ENCODE assay signal across 8 cellular contexts in the genomic region with DNA sequence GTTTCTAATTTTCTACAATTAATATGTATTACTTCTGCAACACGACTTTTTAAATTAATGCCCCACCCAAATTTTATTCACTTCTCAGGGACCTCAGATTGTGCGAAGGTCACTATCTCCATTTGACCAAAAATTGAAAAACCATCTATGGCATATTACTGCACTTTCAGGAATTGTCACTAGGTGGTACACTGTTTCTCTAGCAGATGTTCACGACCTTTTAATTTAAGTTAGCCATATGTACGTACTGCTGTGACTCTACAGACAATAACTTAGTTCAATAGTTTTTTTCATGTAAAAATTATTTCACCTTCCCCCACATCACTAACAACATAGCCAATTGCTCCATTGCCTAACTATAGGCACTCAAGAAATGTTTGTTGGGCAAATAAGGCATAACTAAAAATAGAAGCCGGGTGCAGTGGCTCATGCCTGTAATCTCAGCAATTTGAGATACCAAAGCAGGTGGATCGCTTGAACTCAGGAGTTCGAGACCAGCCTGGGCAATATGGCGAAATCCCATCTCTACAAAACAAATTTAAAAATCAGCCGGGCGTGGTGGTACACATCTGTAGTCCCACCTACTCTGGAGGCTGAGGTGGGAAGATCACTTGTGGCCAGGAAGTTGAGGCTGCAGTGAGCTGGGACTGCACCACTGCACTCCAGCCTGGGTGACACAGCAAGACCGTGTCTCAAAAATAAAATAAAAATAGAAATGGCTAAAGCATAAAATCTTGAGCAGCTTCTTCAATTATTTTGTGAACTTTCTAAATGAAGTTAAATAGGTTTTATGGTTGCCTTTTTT.
A peak's percentile ranks its signal among the peaks of the same experiment; 100 is the strongest.
DNase-seq lines count a peak whose midpoint lies in the region; ATAC-seq, FAIRE-seq and TF ChIP-seq lines count a peak whose summit lies in the region.

No MANE protein-coding gene starts in this region.

- H3K4me1 ChIP-seq in MM.1S (ENCODE audit: low read length) (no peaks in the 10 kb centered on the region), HepG2 (ENCODE audit: insufficient read depth, low read length) (0 out of 2 replicates have a peak, but pooled peaks cover 6% of the 10 kb centered on the region)

- DNase-seq in DMS 273 (lab: John Stamatoyannopoulos, UW; ENCODE audit: unreplicated experiment) (peak; percentile 70), DMS 273 treated with DMSO at 0.1 percent for 48 hours (lab: John Stamatoyannopoulos, UW) (no peak), MM.1S (peak; percentile 51), HepG2 (ENCODE audit: low spot score) (peak; percentile 22), HK-2 (ENCODE audit: unreplicated experiment) (no peak)

- CTCF ChIA-PET in HepG2 (lab: Yijun Ruan, JAX; ENCODE audit: low intra/inter-chr PET ratio, low total read pairs): interaction anchor here (1.3 kb wide), 1 partner anchor 269 kb away, joined by 3 read pairs; no protein-coding TSS in a partner anchor

- peak; percentile 68 for TF ChIP-seq CTCF in MM.1S (IDR thresholded peaks at IDR 0.05; ENCODE audit: low read length)
- peak; percentile 45; the same call in 1 of the 2 replicates for TF ChIP-seq CTCF in WI38 (IDR thresholded peaks at IDR 0.05; ENCODE audit: low read depth, low read length)
- TF ChIP-seq CTCF in HepG2 (CRISPR knock-in tag; IDR thresholded peaks at IDR 0.05): peak; percentile 64

- no TSS peak for BruUV-seq in HepG2 (replicated peaks; lab: Mats Ljungman, UMichigan)

- H3K27ac ChIP-seq in MM.1S (ENCODE audit: low read length) (no peak overlapping the region), HepG2 (ENCODE audit: extremely low read length, insufficient read depth, low read length) (no peak overlapping the region)

- H2AFZ ChIP-seq in MM.1S (ENCODE audit: low read length): no peak overlapping the region
- H2AFZ ChIP-seq in HepG2 (ENCODE audit: low read length): no peak overlapping the region

- peak overlapping the region; percentile 23; the same call in 1 of the 2 replicates for H3K4me2 ChIP-seq in MM.1S (ENCODE audit: low read depth, low read length)
- H3K4me2 ChIP-seq in HepG2 (ENCODE audit: low read depth, low read length): no peak overlapping the region

- TF ChIP-seq EP300 in HepG2 (IDR thresholded peaks at IDR 0.05; ENCODE audit: low read depth in 2 of 2, low read length in 2 of 2) (no peak), HepG2 (CRISPR knock-in tag; IDR thresholded peaks at IDR 0.05; ENCODE audit: borderline replicate concordance) (no peak)

- no peaks in the 10 kb centered on the region for H3K9me2 ChIP-seq in MM.1S (replicated peaks; ENCODE audit: insufficient read depth, low read length)

- no peaks in the 10 kb centered on the region for H3K9me3 ChIP-seq in MM.1S (replicated peaks; ENCODE audit: insufficient read depth, low read length)
- H3K9me3 ChIP-seq in HepG2 (ENCODE audit: low read length): no peaks in the 10 kb centered on the region

- H3K4me3 ChIP-seq in MM.1S (ENCODE audit: low read length) (no peak overlapping the region), WI38 (ENCODE audit: low read depth, low read length) (no peak overlapping the region), HepG2 (replicated peaks in 1 of 3; ENCODE audit: insufficient read depth in 1 of 3, low read depth in 2 of 3, low read length in 3 of 3) (no peak overlapping the region)

- intact Hi-C loops in HepG2 (cut with micrococcal nuclease; ENCODE audit: unreplicated experiment): no loop called here

- no peak overlapping the region for H3K9ac ChIP-seq in MM.1S (ENCODE audit: low read length)
- H3K9ac ChIP-seq in HepG2 (ENCODE audit: insufficient read depth, low read depth, low read length): no peak overlapping the region

- no peaks in the 10 kb centered on the region for H3K27me3 ChIP-seq in MM.1S (replicated peaks; ENCODE audit: insufficient read depth, low read length)
- 0 out of 5 replicates have a peak, but pooled peaks cover 0 to 3% of the 10 kb centered on the region in 2 experiments for H3K27me3 ChIP-seq in HepG2 (ENCODE audit: control insufficient read depth in 1 of 2, insufficient read depth in 2 of 2, low read length in 2 of 2)

- H3K36me3 ChIP-seq in MM.1S (replicated peaks; ENCODE audit: insufficient read depth, low read length) (no peaks in the 10 kb centered on the region), HepG2 (replicated peaks in 1 of 2; ENCODE audit: control insufficient read depth in 1 of 2, insufficient read depth in 2 of 2, low read length in 2 of 2) (no peaks in the 10 kb centered on the region)

- no peaks in the 10 kb centered on the region for H3F3A ChIP-seq in MM.1S (ENCODE audit: insufficient read depth, low read length)

- H3K79me2 ChIP-seq in MM.1S (ENCODE audit: low read length) (no peaks in the 10 kb centered on the region), HepG2 (ENCODE audit: insufficient read depth, low read length) (no peaks in the 10 kb centered on the region)

- in situ Hi-C loops in HepG2 (cut with HindIII; ENCODE audit: extremely low pct_ligation_motif_present, low pct_unique_long_range_greater_than_20kb): no loop called here

- 8% methylated on average over 11 of the region's 11 CpGs for WGBS in HepG2 (ENCODE audit: low lambda C conversion rate)

- POLR2A ChIA-PET in HepG2 (lab: Yijun Ruan, JAX): no interaction called here

- peak; percentile 69 for ATAC-seq in GM21723 (IDR thresholded peaks at IDR 0.05; ENCODE audit: unreplicated experiment)
- peak; percentile 68 for ATAC-seq in HepG2
- no peak for ATAC-seq in GM19397 (IDR thresholded peaks at IDR 0.05; ENCODE audit: unreplicated experiment)

- no peaks in the 10 kb centered on the region for H4K20me1 ChIP-seq in MM.1S (ENCODE audit: insufficient read depth, low read length)
- no peaks in the 10 kb centered on the region for H4K20me1 ChIP-seq in HepG2 (ENCODE audit: insufficient read depth, low read length)

- TF ChIP-seq RAD21 in HepG2 (CRISPR knock-in tag; IDR thresholded peaks at IDR 0.05): no peak

- FAIRE-seq in HepG2 (lab: Jason Lieb, UNC): peak; percentile 44

- no peak for TF ChIP-seq POLR2A in HepG2 (IDR thresholded peaks at IDR 0.05; ENCODE audit: insufficient read depth in 1 of 2, low read depth in 2 of 2, low read length in 2 of 2)

TF ChIP-seq in HepG2, 621 proteins besides CTCF, POLR2A, EP300 and RAD21:
- TF ChIP-seq SMC3 (IDR thresholded peaks at IDR 0.05; ENCODE audit: low read length) (0 out of 2 replicates have a peak, but pooled peaks have one; percentile 18), STAG1 (CRISPR knock-in tag; IDR thresholded peaks at IDR 0.05) (peak; percentile 47)
- TF ChIP-seq, protein P1, sequence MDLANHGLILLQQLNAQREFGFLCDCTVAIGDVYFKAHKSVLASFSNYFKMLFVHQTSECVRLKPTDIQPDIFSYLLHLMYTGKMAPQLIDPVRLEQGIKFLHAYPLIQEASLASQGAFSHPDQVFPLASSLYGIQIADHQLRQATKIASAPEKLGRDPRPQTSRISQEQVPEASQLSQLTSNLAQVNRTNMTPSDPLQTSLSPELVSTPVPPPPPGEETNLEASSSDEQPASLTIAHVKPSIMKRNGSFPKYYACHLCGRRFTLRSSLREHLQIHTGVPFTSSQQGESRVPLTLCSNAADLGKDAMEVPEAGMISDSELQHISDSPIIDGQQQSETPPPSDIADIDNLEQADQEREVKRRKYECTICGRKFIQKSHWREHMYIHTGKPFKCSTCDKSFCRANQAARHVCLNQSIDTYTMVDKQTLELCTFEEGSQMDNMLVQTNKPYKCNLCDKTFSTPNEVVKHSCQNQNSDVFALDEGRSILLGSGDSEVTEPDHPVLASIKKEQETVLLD (CRISPR knock-in tag; IDR thresholded peaks at IDR 0.05; ENCODE audit: low read depth): no peak

Comparison
In these comparisons a context has a peak if more than half of its experiments do, and no peak if none do; other contexts are left out.
1. DNase-seq: peak in DMS 273 (single experiment), MM.1S (single experiment) and HepG2 (single experiment); none in DMS 273 treated with DMSO at 0.1 percent for 48 hours (single experiment) and HK-2 (single experiment).
2. Peak in every context shown above with its lines, with median percentiles within 50 percentile points of each other: CTCF ChIP-seq.